Comparison of ENCODE assay signal across 10 cellular contexts in the genomic region with DNA sequence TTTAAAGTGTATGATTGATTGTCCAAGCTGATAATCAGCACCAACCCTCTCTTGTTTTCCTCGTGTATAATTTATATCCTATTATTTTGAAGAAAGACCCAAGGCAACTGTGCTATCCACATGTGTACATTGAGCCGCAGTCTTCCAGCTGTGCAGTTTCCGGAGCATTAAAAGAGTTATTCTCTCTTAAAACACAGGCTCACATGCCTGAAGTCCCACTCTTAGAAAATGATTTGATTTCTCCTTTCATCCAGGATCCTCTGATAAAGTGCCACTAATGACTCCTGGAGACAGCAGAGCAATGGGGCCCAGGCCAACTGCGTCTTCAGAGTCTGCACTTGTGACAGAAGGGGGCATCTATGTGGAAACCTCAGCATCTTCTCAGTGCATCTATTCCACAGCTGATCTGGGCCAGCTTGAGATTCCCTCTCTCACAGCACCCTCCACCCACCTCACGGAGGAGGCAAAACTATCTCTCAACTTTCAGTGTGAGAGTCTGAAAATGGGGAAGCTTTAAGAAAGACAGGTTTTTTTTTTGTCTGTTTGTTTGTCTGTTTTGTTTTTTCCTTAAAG.
DNase-seq lines count a peak whose midpoint lies in the region; ATAC-seq and TF ChIP-seq lines count a peak whose summit lies in the region.
"Had no signal": no experiment of that assay in that cellular context is flagged by ENCODE, and none has a peak within 500 bp of the region (broad histone marks: within the 10 kb centered on the region; RNA-seq: fewer than 3 reads in every experiment).

No MANE protein-coding gene starts in this region.

- intact Hi-C loops in activated CD4-positive, alpha-beta T cell treated with anti-CD3 and anti-CD28 coated beads, Interleukin-2, amount 10 ng/mL, durations not matched to agents 24 days and 14 days (cut with micrococcal nuclease): loop anchor here (1.0 to 10.0 kb wide), 4 partner anchors 211 to 539 kb away; no protein-coding TSS in a partner anchor
- intact Hi-C loops in testis (cut with DNase I; ENCODE audit: low total_unique reads): no loop called here

- TF ChIP-seq POLR2A in testis (IDR thresholded peaks at IDR 0.05): no peak

- no peaks in the 10 kb centered on the region for H3K27me3 ChIP-seq in lung (ENCODE audit: control insufficient read depth, insufficient read depth)
- no peaks in the 10 kb centered on the region for H3K27me3 ChIP-seq in testis

- no peak overlapping the region for H3K4me3 Mint-ChIP-seq in activated CD4-positive, alpha-beta T cell treated with anti-CD3 and anti-CD28 coated beads, Interleukin-2, amount 10 ng/mL, durations not matched to agents 24 days and 14 days
- H3K4me3 Mint-ChIP-seq in brain: no peak overlapping the region

- DNase-seq in activated CD4-positive, alpha-beta T cell treated with anti-CD3 and anti-CD28 coated beads, Interleukin-2, amount 10 ng/mL, durations not matched to agents 24 days and 14 days: no peak
- no peak for DNase-seq in activated CD4-positive, alpha-beta T cell treated with anti-CD3 and anti-CD28 coated beads for 1 hour
- DNase-seq in lung (ENCODE audit: low spot score): no peak
- DNase-seq in NCI-H146 treated with DMSO at 0.1 percent for 48 hours (lab: John Stamatoyannopoulos, UW; ENCODE audit: unreplicated experiment): no peak
- no peak for DNase-seq in testis
- DNase-seq in amniotic stem cell (lab: John Stamatoyannopoulos, UW): no peak
- DNase-seq: stimulated activated naive CD4-positive, alpha-beta T cell had no signal

- TF ChIP-seq CTCF in brain (conservative IDR thresholded peaks at IDR 0.05) (no peak), lung (IDR thresholded peaks at IDR 0.05; ENCODE audit: control extremely low read depth, extremely low read depth) (no peak), testis (IDR thresholded peaks at IDR 0.05) (no peak)

- H3K9me3 ChIP-seq in lung (ENCODE audit: control insufficient read depth in 2 of 2, insufficient read depth in 1 of 2, low read length in 1 of 2) (no peaks in the 10 kb centered on the region), testis (no peaks in the 10 kb centered on the region)

- H3K36me3 Mint-ChIP-seq in activated CD4-positive, alpha-beta T cell treated with anti-CD3 and anti-CD28 coated beads, Interleukin-2, amount 10 ng/mL, durations not matched to agents 24 days and 14 days (ENCODE audit: low read depth): no peaks in the 10 kb centered on the region
- no peaks in the 10 kb centered on the region for H3K36me3 Mint-ChIP-seq in brain

- H3K27ac Mint-ChIP-seq in activated CD4-positive, alpha-beta T cell treated with anti-CD3 and anti-CD28 coated beads, Interleukin-2, amount 10 ng/mL, durations not matched to agents 24 days and 14 days: peak overlapping the region; percentile 40
- peak overlapping the region in 3 of 5 experiments; percentile 11 to 82 (median 70) for H3K27ac Mint-ChIP-seq in brain

- peaks cover 19% of the 10 kb centered on the region for H3K4me1 Mint-ChIP-seq in activated CD4-positive, alpha-beta T cell treated with anti-CD3 and anti-CD28 coated beads, Interleukin-2, amount 10 ng/mL, durations not matched to agents 24 days and 14 days
- peaks cover 27% of the 10 kb centered on the region for H3K4me1 Mint-ChIP-seq in brain

- ATAC-seq in lung (ENCODE audit: insufficient read depth, low FRiP score): no peak

- H3K4me3 ChIP-seq in lung (no peak overlapping the region), testis (no peak overlapping the region)

- WGBS in lung, 2 donors: 85 to 86% methylated on average over 5 of the region's 5 CpGs
- 86 to 88% methylated on average over 5 of the region's 5 CpGs for WGBS in testis, 2 donors

- H3K4me1 ChIP-seq in lung (ENCODE audit: control insufficient read depth in 2 of 2, insufficient read depth in 2 of 2, low read length in 2 of 2): peaks cover 2 to 5% of the 10 kb centered on the region in 2 donors
- no peaks in the 10 kb centered on the region for H3K4me1 ChIP-seq in testis

- H3K27ac ChIP-seq in lung (ENCODE audit: low read depth in 1 of 2, low read length in 1 of 2) (peak overlapping the region; percentile 26 to 64), temporal lobe (ENCODE audit: low read depth, low read length) (peak overlapping the region; percentile 67), testis (no peak overlapping the region)
- H3K27ac ChIP-seq: 22Rv1 had no signal

- H3K36me3 ChIP-seq in lung (ENCODE audit: control insufficient read depth in 2 of 2, insufficient read depth in 2 of 2, low read length in 2 of 2) (no peaks in the 10 kb centered on the region), testis (ENCODE audit: low read depth, missing control alignments) (no peaks in the 10 kb centered on the region)

- peaks cover 3% of the 10 kb centered on the region for H3K27me3 Mint-ChIP-seq in activated CD4-positive, alpha-beta T cell treated with anti-CD3 and anti-CD28 coated beads, Interleukin-2, amount 10 ng/mL, durations not matched to agents 24 days and 14 days
- peaks cover 9% of the 10 kb centered on the region for H3K27me3 Mint-ChIP-seq in brain

- H3K9me3 Mint-ChIP-seq in activated CD4-positive, alpha-beta T cell treated with anti-CD3 and anti-CD28 coated beads, Interleukin-2, amount 10 ng/mL, durations not matched to agents 24 days and 14 days: peaks cover 16% of the 10 kb centered on the region
- peaks cover 0 to 3% (median 0%) of the 10 kb centered on the region in 5 experiments for H3K9me3 Mint-ChIP-seq in brain

Comparison
In these comparisons a context has a peak if more than half of its experiments do, and no peak if none do; other contexts are left out.
1. H3K27ac ChIP-seq: peak in lung (2 of 2) and temporal lobe (single experiment); none in testis (0 of 2).